ENCODE assay signal across 10 cellular contexts in the genomic region with DNA sequence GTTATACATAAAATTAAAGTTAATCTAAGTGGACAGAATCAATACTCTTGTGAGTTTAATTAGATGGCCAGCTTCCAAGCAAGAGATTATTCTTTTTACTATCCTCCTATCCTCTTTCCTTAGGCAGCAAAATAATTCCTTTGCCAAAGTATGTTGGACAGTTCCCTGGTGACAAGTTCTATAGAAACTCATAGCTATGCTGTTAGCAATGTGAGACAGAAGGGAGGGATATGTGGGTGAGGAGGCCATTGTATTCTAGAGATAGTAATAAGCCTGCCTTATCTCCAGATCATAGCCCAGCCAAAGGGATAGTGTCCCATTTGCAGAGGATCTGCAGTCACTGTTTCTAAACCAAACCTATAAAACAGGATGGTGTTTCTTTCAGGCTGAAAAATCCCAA.
"Had no signal": no experiment of that assay in that cellular context is flagged by ENCODE, and none has a peak within 500 bp of the region (broad histone marks: within the 10 kb centered on the region; RNA-seq: fewer than 3 reads in every experiment).

No MANE protein-coding gene starts in this region.

- H3K27ac ChIP-seq: heart left ventricle, left lung, sigmoid colon had no signal

- DNase-seq: activated CD4-positive, alpha-beta T cell treated with anti-CD3 and anti-CD28 coated beads, Interleukin-2, amount 50 U/mL, for 1 hour; activated T-cell treated with anti-CD3 and anti-CD28 coated beads, Interleukin-2, amount 50 U/mL, for 1 hour; heart left ventricle; left lung; sigmoid colon; stimulated activated CD4-positive, alpha-beta T cell treated with anti-CD3 and anti-CD28 coated beads, Interleukin-12 subunit alpha, Interleukin-12 subunit beta, amount 100 ng/mL, for 4 hours; stimulated activated naive CD4-positive, alpha-beta T cell had no signal

- FAIRE-seq: bronchial epithelial cell, islet of Langerhans had no signal

- H3K36me3 ChIP-seq: esophagus muscularis mucosa, heart left ventricle, left lung, sigmoid colon had no signal

- H3K9me3 ChIP-seq: esophagus muscularis mucosa, heart left ventricle, left lung, sigmoid colon had no signal

- H3K27me3 ChIP-seq: esophagus muscularis mucosa, heart left ventricle, left lung, sigmoid colon had no signal

- H3K4me3 ChIP-seq: esophagus muscularis mucosa, heart left ventricle, left lung, sigmoid colon had no signal
